Comparison of ENCODE assay signal across 8 cellular contexts in the genomic region with DNA sequence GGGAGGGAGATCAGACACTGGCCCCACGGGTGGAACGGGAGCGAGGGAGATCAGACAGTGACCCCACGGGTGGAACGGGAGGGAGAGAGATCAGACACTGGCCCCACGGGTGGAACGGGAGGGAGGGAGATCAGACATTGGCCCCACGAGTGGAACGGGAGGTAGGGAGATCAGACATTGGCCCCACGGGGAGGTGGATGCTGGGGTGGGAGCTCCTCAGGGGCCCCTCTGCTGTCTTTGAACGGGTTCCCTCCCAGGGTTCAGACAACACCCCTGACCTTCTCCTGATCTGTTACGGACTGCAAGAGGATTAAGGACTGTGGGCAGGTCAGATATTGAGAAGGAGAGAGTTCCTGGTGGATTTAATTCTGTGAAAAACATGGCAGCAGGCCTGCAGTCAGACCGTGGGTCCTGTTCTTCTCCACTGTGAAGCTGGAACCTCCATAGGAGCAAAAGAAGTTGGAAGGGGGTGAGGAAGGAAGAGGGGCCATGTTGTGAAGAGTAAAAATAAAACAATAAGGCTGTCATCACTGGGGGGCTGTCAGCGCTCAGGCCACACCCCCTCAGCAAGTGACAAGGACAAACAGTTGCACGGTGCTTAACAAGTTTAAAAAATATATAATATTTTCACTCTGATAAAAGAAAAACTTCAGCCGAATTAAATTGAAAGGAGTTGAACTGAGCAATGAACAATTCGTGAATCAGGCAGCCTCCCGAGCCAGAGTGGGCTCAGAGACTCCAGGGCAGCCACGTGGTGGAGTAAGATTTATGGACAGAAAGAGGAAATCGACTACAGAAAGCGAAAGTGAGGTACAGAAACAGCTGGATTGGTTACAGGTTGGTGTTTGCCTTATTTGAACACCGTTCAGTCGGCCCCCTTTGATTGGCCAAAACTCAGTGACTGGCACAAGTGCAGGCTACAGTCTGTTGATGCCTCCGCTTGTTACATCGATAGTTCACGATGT.
DNase-seq lines count a peak whose midpoint lies in the region; ATAC-seq and TF ChIP-seq lines count a peak whose summit lies in the region.

No MANE protein-coding gene starts in this region.

- H3K27ac Mint-ChIP-seq in Caco-2 (ENCODE audit: unreplicated experiment): no peak overlapping the region

- DNase-seq in GM13977 (ENCODE audit: low spot score) (peak; percentile 60), Caco-2 (no peak), NCI-H1930 (lab: John Stamatoyannopoulos, UW) (no peak), NCI-H526 (lab: John Stamatoyannopoulos, UW) (no peak)
- DNase-seq in effector CD4-positive, alpha-beta T cell: peak; percentile 49
- peak; percentile 22 to 23 for DNase-seq in stimulated activated CD4-positive, alpha-beta T cell treated with anti-CD3 and anti-CD28 coated beads, Interleukin-1b, Interleukin-23, amount 100 ng/mL, for 1 hour (ENCODE audit: low read depth in 2 of 2)

- CTCF ChIA-PET in Caco-2 (lab: Charles Lee): no interaction called here

- no peak overlapping the region for H3K4me3 ChIP-seq in Caco-2 (ENCODE audit: low read depth, low read length)

- H3K4me1 Mint-ChIP-seq in Caco-2 (ENCODE audit: low read depth, unreplicated experiment): no peaks in the 10 kb centered on the region

- no peak overlapping the region for H3K4me3 Mint-ChIP-seq in Caco-2 (ENCODE audit: unreplicated experiment)

- H3K9me3 ChIP-seq in Caco-2: no peaks in the 10 kb centered on the region

- no peaks in the 10 kb centered on the region for H3K4me1 ChIP-seq in Caco-2

- TF ChIP-seq CTCF in GM13977 (IDR thresholded peaks at IDR 0.05; ENCODE audit: extremely low read depth, insufficient read depth, missing control alignments) (no peak), Caco-2 (IDR thresholded peaks at IDR 0.05; ENCODE audit: insufficient read depth in 1 of 2, low read depth in 1 of 2, low read length in 1 of 2, severe bottlenecking in 1 of 2, unreplicated experiment in 1 of 2) (no peak)

- H3K9me3 Mint-ChIP-seq in Caco-2 (ENCODE audit: unreplicated experiment): no peaks in the 10 kb centered on the region

- POLR2A ChIA-PET in Caco-2 (lab: Charles Lee): no interaction called here

- no peaks in the 10 kb centered on the region for H3K27me3 ChIP-seq in Caco-2 (replicated peaks; ENCODE audit: control insufficient read depth, insufficient read depth, low read length)

- H3K27me3 Mint-ChIP-seq in Caco-2 (ENCODE audit: insufficient read depth, unreplicated experiment): peaks cover 30% of the 10 kb centered on the region

- no peaks in the 10 kb centered on the region for H3K36me3 ChIP-seq in Caco-2 (ENCODE audit: control insufficient read depth, insufficient read depth, low read length)

- H3K36me3 Mint-ChIP-seq in Caco-2 (ENCODE audit: insufficient read depth, unreplicated experiment): no peaks in the 10 kb centered on the region

- in situ Hi-C loops in GM13977 (cut with MboI; ENCODE audit: low pct_unique_long_range_greater_than_20kb, low sequenced_read_pairs, unreplicated experiment): no loop called here

- no TSS peak for BruUV-seq in Caco-2 (replicated peaks; lab: Mats Ljungman, UMichigan)

- intact Hi-C loops in Caco-2 (cut with micrococcal nuclease; ENCODE audit: unreplicated experiment): no loop called here

- ATAC-seq in activated CD4-positive, CD25-positive, alpha-beta regulatory T cell treated with anti-CD3 and anti-CD28 coated beads, Interleukin-2, amount 50 U/mL, for 24 hours: peak; percentile 93 to 94
- ATAC-seq in GM21423 (IDR thresholded peaks at IDR 0.05; ENCODE audit: unreplicated experiment): no peak

Comparison
In these comparisons a context has a peak if more than half of its experiments do, and no peak if none do; other contexts are left out.
1. DNase-seq: peak in GM13977 (single experiment), effector CD4-positive, alpha-beta T cell (single experiment) and stimulated activated CD4-positive, alpha-beta T cell treated with anti-CD3 and anti-CD28 coated beads, Interleukin-1b, Interleukin-23, amount 100 ng/mL, for 1 hour (2 of 2); none in Caco-2 (0 of 2), NCI-H1930 (0 of 2) and NCI-H526 (0 of 2).